8 cellular contexts compared by ENCODE assay signal in the genomic region with DNA sequence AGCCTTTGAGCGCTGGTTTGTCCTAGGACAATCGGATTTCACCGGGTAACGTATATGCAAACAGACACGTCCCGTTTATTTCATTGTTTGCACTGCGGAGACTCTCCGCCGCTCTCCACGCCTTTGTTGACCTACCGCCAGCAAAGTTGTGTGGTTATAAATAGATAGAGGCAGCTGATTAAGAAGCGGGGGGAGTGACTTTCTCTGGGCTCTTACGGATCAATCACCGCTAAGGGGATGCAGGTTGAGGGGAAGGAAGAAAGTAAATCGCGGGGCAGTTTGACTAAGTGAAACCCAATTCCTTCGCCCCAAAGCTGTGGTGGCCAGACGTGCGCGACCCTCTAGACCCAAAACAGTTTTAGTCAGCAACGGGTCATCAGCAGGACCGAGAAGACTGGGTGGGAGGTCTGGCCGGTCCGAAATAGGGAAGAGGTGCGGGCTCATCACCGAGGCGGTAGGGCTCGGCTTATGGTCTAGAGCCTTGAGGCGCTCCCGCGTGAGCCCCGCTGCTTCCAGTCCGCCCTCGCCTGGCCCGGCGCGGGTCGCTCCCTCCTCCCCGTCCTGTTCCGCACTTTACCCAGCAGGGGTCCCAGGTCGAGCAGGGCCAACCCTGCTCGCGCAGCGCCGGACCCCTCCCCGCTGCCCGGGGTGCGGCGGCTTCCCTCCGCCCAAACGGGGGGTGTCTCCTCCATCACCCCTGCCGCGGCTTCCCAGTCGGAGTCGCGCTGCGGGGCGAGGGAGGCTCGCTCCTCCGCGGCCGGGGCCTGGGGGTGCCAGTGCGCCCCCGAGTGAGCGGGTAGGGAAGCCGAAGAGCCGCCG.
DNase-seq lines count a peak whose midpoint lies in the region; ATAC-seq and TF ChIP-seq lines count a peak whose summit lies in the region.

No MANE protein-coding gene starts in this region.

- 2 to 4% methylated on average over 25 to 62 of the region's 68 CpGs for WGBS in body of pancreas, 2 donors

- peaks cover 7% of the 10 kb centered on the region for H3K4me1 Mint-ChIP-seq in activated CD4-positive, alpha-beta T cell treated with anti-CD3 and anti-CD28 coated beads for 36 hours

- peak; percentile 29 for DNase-seq in activated CD4-positive, alpha-beta T cell treated with anti-CD3 and anti-CD28 coated beads for 36 hours
- DNase-seq in activated CD4-positive, alpha-beta T cell treated with anti-CD3 and anti-CD28 coated beads, Interleukin-2, amount 50 U/mL, for 4 hours, result no peak
- DNase-seq in NCI-H510A (lab: John Stamatoyannopoulos, UW) (peak; percentile 30), body of pancreas (peak in 2 of 4 donors; percentile 15 to 21), kidney epithelial cell (ENCODE audit: low read depth) (no peak), MV-4-11 (lab: John Stamatoyannopoulos, UW) (no peak)
- DNase-seq in stimulated activated naive CD8-positive, alpha-beta T cell treated with anti-CD3 and anti-CD28 coated beads, Interleukin-15, Interleukin-2, amounts not matched to agents 100 U/mL and 50 U/mL, for 24 hours, result peak; percentile 6

- CTCF ChIA-PET in activated CD4-positive, alpha-beta T cell treated with anti-CD3 and anti-CD28 coated beads for 36 hours (lab: Charles Lee), result no interaction called here

- H3K4me3 ChIP-seq in body of pancreas (peak overlapping the region in 1 of 2 donors; percentile 52), kidney epithelial cell (ENCODE audit: low read depth, low read length) (peak overlapping the region; percentile 45)

- ATAC-seq in activated CD4-positive, alpha-beta T cell treated with anti-CD3 and anti-CD28 coated beads for 36 hours, result peak; percentile 61
- ATAC-seq in HG02763 (IDR thresholded peaks at IDR 0.05; ENCODE audit: unreplicated experiment) (peak; percentile 46), body of pancreas (peak; percentile 59)
- peak; percentile 43 for ATAC-seq in stimulated activated naive CD8-positive, alpha-beta T cell treated with anti-CD3 and anti-CD28 coated beads, Interleukin-15, Interleukin-2, amounts not matched to agents 100 U/mL and 50 U/mL, for 24 hours

- H3K27me3 Mint-ChIP-seq in activated CD4-positive, alpha-beta T cell treated with anti-CD3 and anti-CD28 coated beads for 36 hours, result peaks cover 51% of the 10 kb centered on the region

- intact Hi-C loops in activated CD4-positive, alpha-beta T cell treated with anti-CD3 and anti-CD28 coated beads for 36 hours (cut with DNase I, micrococcal nuclease), result no loop called here
- intact Hi-C loops in body of pancreas (cut with DNase I), result no loop called here

- H3K4me1 ChIP-seq in body of pancreas, result peaks cover 21% of the 10 kb centered on the region

- no peak overlapping the region for H3K27ac ChIP-seq in body of pancreas

- no peaks in the 10 kb centered on the region for H3K36me3 Mint-ChIP-seq in activated CD4-positive, alpha-beta T cell treated with anti-CD3 and anti-CD28 coated beads for 36 hours (ENCODE audit: low read depth)

- H3K27ac Mint-ChIP-seq in activated CD4-positive, alpha-beta T cell treated with anti-CD3 and anti-CD28 coated beads for 36 hours, result no peak overlapping the region

- no peaks in the 10 kb centered on the region for H3K9me3 Mint-ChIP-seq in activated CD4-positive, alpha-beta T cell treated with anti-CD3 and anti-CD28 coated beads for 36 hours (ENCODE audit: low read depth)

- H3K9me3 ChIP-seq in body of pancreas, result no peaks in the 10 kb centered on the region

- POLR2A ChIA-PET in activated CD4-positive, alpha-beta T cell treated with anti-CD3 and anti-CD28 coated beads for 36 hours (lab: Charles Lee), result interaction anchor here (0.7 kb wide), 1 partner anchor 131 kb away, joined by 3 read pairs; no protein-coding TSS in a partner anchor

- no peak for TF ChIP-seq CTCF in body of pancreas (IDR thresholded peaks at IDR 0.05)
- peak; percentile 3 for TF ChIP-seq CTCF in kidney epithelial cell (IDR thresholded peaks at IDR 0.05; ENCODE audit: insufficient read depth, low read length, poor library complexity, severe bottlenecking)

- H3K27me3 ChIP-seq in body of pancreas (peaks cover 0 to 35% of the 10 kb centered on the region in 2 donors), kidney epithelial cell (ENCODE audit: control insufficient read depth, insufficient read depth, low read length) (peaks cover 34% of the 10 kb centered on the region)

- H3K36me3 ChIP-seq in body of pancreas (replicated peaks in 1 of 2; ENCODE audit: insufficient read depth in 1 of 2, low read depth in 2 of 2) (no peaks in the 10 kb centered on the region), kidney epithelial cell (ENCODE audit: control insufficient read depth, insufficient read depth, low read length) (no peaks in the 10 kb centered on the region)

- no peak for TF ChIP-seq POLR2A in body of pancreas (IDR thresholded peaks at IDR 0.05)

- peak overlapping the region; percentile 56 for H3K4me3 Mint-ChIP-seq in activated CD4-positive, alpha-beta T cell treated with anti-CD3 and anti-CD28 coated beads for 36 hours

Comparison
In these comparisons a context has a peak if more than half of its experiments do, and no peak if none do; other contexts are left out.
1. DNase-seq: peak in activated CD4-positive, alpha-beta T cell treated with anti-CD3 and anti-CD28 coated beads for 36 hours (single experiment), NCI-H510A (single experiment) and stimulated activated naive CD8-positive, alpha-beta T cell treated with anti-CD3 and anti-CD28 coated beads, Interleukin-15, Interleukin-2, amounts not matched to agents 100 U/mL and 50 U/mL, for 24 hours (single experiment); none in activated CD4-positive, alpha-beta T cell treated with anti-CD3 and anti-CD28 coated beads, Interleukin-2, amount 50 U/mL, for 4 hours (0 of 2), kidney epithelial cell (single experiment) and MV-4-11 (single experiment).
2. Peak in every context shown above with its lines, with median percentiles within 50 percentile points of each other: ATAC-seq.